In the genomic region with DNA sequence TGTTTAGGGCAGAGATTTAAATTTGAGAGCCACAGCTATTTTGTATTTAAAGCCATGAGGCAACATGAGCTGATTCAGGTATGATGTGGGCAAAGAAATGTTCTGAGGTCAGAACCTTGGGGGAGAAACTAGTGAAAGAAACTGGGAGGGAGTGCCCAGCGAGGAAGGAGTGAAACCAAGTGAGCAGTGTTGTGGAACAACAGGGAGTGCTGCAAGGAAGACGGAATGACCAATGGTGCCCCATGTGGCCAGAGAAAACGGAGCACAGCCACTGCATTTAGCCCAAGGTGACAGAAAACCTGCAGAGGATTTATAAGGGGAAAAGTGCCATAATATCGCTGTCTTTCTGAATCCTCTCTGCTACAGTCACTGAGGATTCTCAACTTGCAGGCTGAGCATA, we compare ENCODE assay signal across 1 cellular context.
TF ChIP-seq lines count a peak whose summit lies in the region.

No MANE protein-coding gene starts in this region.

TF ChIP-seq in GM23338, 12 proteins besides CTCF, POLR2A, EP300 and RAD21 (continued from another document):
- TF ChIP-seq, protein P1, sequence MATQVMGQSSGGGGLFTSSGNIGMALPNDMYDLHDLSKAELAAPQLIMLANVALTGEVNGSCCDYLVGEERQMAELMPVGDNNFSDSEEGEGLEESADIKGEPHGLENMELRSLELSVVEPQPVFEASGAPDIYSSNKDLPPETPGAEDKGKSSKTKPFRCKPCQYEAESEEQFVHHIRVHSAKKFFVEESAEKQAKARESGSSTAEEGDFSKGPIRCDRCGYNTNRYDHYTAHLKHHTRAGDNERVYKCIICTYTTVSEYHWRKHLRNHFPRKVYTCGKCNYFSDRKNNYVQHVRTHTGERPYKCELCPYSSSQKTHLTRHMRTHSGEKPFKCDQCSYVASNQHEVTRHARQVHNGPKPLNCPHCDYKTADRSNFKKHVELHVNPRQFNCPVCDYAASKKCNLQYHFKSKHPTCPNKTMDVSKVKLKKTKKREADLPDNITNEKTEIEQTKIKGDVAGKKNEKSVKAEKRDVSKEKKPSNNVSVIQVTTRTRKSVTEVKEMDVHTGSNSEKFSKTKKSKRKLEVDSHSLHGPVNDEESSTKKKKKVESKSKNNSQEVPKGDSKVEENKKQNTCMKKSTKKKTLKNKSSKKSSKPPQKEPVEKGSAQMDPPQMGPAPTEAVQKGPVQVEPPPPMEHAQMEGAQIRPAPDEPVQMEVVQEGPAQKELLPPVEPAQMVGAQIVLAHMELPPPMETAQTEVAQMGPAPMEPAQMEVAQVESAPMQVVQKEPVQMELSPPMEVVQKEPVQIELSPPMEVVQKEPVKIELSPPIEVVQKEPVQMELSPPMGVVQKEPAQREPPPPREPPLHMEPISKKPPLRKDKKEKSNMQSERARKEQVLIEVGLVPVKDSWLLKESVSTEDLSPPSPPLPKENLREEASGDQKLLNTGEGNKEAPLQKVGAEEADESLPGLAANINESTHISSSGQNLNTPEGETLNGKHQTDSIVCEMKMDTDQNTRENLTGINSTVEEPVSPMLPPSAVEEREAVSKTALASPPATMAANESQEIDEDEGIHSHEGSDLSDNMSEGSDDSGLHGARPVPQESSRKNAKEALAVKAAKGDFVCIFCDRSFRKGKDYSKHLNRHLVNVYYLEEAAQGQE (IDR thresholded peaks at IDR 0.05; ENCODE audit: unreplicated experiment): no peak
